In the genomic region with DNA sequence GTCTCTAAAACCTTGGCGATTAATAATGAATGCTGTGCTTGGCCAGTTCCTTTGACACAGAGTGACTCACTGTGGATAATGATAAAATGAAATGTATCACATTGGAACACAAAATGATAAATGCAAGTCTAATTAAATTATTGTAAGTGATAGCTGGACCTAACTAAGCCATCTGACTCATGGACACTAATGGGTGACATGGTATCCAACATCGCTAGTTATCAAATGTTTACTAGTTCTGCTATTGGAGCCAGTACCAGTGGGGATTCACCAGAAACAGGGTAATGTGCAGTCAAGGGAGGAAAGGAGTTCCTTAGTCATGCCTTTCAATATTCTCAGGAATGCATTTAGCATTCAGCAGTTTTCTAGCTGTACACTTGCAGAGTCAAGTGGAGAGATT, we compare ENCODE assay signal across 26 cellular contexts.
DNase-seq lines count a peak whose midpoint lies in the region; ATAC-seq, FAIRE-seq and TF ChIP-seq lines count a peak whose summit lies in the region.
"Had no signal": no experiment of that assay in that cellular context is flagged by ENCODE, and none has a peak within 500 bp of the region (broad histone marks: within the 10 kb centered on the region; RNA-seq: fewer than 3 reads in every experiment).

No MANE protein-coding gene starts in this region.

- 60% methylated on average over 2 of the region's 2 CpGs for WGBS in esophagus muscularis mucosa

- H3K27me3 Mint-ChIP-seq in activated T-cell treated with anti-CD3 and anti-CD28 coated beads, Interleukin-2, amount 50 U/mL, for 24 hours, result peaks cover 3% of the 10 kb centered on the region
- H3K27me3 Mint-ChIP-seq: T-helper 17 cell had no signal

- H3K9me3 ChIP-seq in esophagus muscularis mucosa, result no peaks in the 10 kb centered on the region
- H3K9me3 ChIP-seq: breast epithelium, right atrium auricular region had no signal

- H3K4me1 Mint-ChIP-seq in activated T-cell treated with anti-CD3 and anti-CD28 coated beads, Interleukin-2, amount 50 U/mL, for 24 hours (ENCODE audit: low read depth), result no peaks in the 10 kb centered on the region
- H3K4me1 Mint-ChIP-seq: CD14-positive monocyte, nephron progenitor cell, T-helper 17 cell had no signal

- H3K27ac ChIP-seq in esophagus muscularis mucosa (replicated peaks in 1 of 4), result no peak overlapping the region
- H3K27ac ChIP-seq: breast epithelium, parathyroid adenoma, right atrium auricular region had no signal

- ATAC-seq in omental fat pad (ENCODE audit: low FRiP score) (peak; percentile 87), HG03432 (IDR thresholded peaks at IDR 0.05; ENCODE audit: unreplicated experiment) (no peak)
- ATAC-seq: K562, T-helper 17 cell had no signal

- H3K4me3 Mint-ChIP-seq in activated T-cell treated with anti-CD3 and anti-CD28 coated beads, Interleukin-2, amount 50 U/mL, for 24 hours, result no peak overlapping the region
- H3K4me3 Mint-ChIP-seq: CD14-positive monocyte, nephron progenitor cell, T-helper 17 cell, type B pancreatic cell had no signal

- DNase-seq in AG20443 (ENCODE audit: low spot score), result peak; percentile 53
- DNase-seq in RCC 7860 (ENCODE audit: low spot score), result peak; percentile 59
- peak; percentile 12 for DNase-seq in fibroblast of pulmonary artery (ENCODE audit: low read depth)
- DNase-seq in omental fat pad (ENCODE audit: low spot score), result no peak
- no peak for DNase-seq in globus pallidus (ENCODE audit: low spot score)
- no peak for DNase-seq in activated T-cell treated with anti-CD3 and anti-CD28 coated beads, Interleukin-2, amount 50 U/mL, for 24 hours
- DNase-seq in esophagus muscularis mucosa (ENCODE audit: extremely low spot score), result no peak
- DNase-seq: activated CD4-positive, alpha-beta T cell treated with anti-CD3 and anti-CD28 coated beads for 4 hours; activated CD8-positive, alpha-beta memory T cell treated with anti-CD3 and anti-CD28 coated beads for 24 hours; activated gamma-delta T cell; effector CD8-positive, alpha-beta T cell; erythroblast; HCEC 1CT; kidney; NCI-H2029; nephron progenitor cell; stimulated activated CD4-positive, alpha-beta T cell treated with anti-CD3 and anti-CD28 coated beads, Interleukin-2, amount 100 ng/mL, for 48 hours; T-helper 17 cell had no signal

- no peak overlapping the region for H3K27ac Mint-ChIP-seq in activated T-cell treated with anti-CD3 and anti-CD28 coated beads, Interleukin-2, amount 50 U/mL, for 24 hours
- H3K27ac Mint-ChIP-seq: CD14-positive monocyte, nephron progenitor cell, T-helper 17 cell, type B pancreatic cell had no signal

- H3K36me3 ChIP-seq in esophagus muscularis mucosa, result no peaks in the 10 kb centered on the region
- H3K36me3 ChIP-seq: breast epithelium, right atrium auricular region had no signal

- H3K9me3 Mint-ChIP-seq in activated T-cell treated with anti-CD3 and anti-CD28 coated beads, Interleukin-2, amount 50 U/mL, for 24 hours, result peaks cover 2% of the 10 kb centered on the region
- H3K9me3 Mint-ChIP-seq: nephron progenitor cell had no signal

- intact Hi-C loops in esophagus muscularis mucosa (cut with DNase I), result no loop called here

- TF ChIP-seq CTCF in fibroblast of pulmonary artery (IDR thresholded peaks at IDR 0.05; ENCODE audit: low read length, missing control alignments) (no peak), omental fat pad (IDR thresholded peaks at IDR 0.05) (no peak), esophagus muscularis mucosa (IDR thresholded peaks at IDR 0.05) (no peak)

- H3K4me1 ChIP-seq in esophagus muscularis mucosa, result no peaks in the 10 kb centered on the region
- H3K4me1 ChIP-seq: breast epithelium, parathyroid adenoma, right atrium auricular region had no signal

- H3K36me3 Mint-ChIP-seq in activated T-cell treated with anti-CD3 and anti-CD28 coated beads, Interleukin-2, amount 50 U/mL, for 24 hours (ENCODE audit: low read depth), result no peaks in the 10 kb centered on the region
- H3K36me3 Mint-ChIP-seq: CD14-positive monocyte, type B pancreatic cell had no signal

- no peak overlapping the region for H3K4me3 ChIP-seq in fibroblast of pulmonary artery (replicated peaks; ENCODE audit: low read depth, low read length)
- H3K4me3 ChIP-seq in esophagus muscularis mucosa, result no peak overlapping the region
- H3K4me3 ChIP-seq: breast epithelium, K562, right atrium auricular region had no signal

- TF ChIP-seq POLR2A in esophagus muscularis mucosa (IDR thresholded peaks at IDR 0.05; ENCODE audit: low read depth), result no peak

- H3K27me3 ChIP-seq in esophagus muscularis mucosa, result no peaks in the 10 kb centered on the region
- H3K27me3 ChIP-seq: breast epithelium, right atrium auricular region had no signal

- peak; percentile 91 for FAIRE-seq in RCC 7860 (lab: Jason Lieb, UNC)
- FAIRE-seq: GM18507, K562, kidney had no signal

- TF ChIP-seq EP300 in esophagus muscularis mucosa (IDR thresholded peaks at IDR 0.05), result no peak

Comparison
In these comparisons a context has a peak if more than half of its experiments do, and no peak if none do; other contexts are left out.
1. DNase-seq: peak in AG20443 (single experiment), RCC 7860 (single experiment) and fibroblast of pulmonary artery (single experiment); none in omental fat pad (single experiment), globus pallidus (single experiment), activated T-cell treated with anti-CD3 and anti-CD28 coated beads, Interleukin-2, amount 50 U/mL, for 24 hours (single experiment) and esophagus muscularis mucosa (single experiment).